ENCODE assay signal across 8 cellular contexts in the genomic region with DNA sequence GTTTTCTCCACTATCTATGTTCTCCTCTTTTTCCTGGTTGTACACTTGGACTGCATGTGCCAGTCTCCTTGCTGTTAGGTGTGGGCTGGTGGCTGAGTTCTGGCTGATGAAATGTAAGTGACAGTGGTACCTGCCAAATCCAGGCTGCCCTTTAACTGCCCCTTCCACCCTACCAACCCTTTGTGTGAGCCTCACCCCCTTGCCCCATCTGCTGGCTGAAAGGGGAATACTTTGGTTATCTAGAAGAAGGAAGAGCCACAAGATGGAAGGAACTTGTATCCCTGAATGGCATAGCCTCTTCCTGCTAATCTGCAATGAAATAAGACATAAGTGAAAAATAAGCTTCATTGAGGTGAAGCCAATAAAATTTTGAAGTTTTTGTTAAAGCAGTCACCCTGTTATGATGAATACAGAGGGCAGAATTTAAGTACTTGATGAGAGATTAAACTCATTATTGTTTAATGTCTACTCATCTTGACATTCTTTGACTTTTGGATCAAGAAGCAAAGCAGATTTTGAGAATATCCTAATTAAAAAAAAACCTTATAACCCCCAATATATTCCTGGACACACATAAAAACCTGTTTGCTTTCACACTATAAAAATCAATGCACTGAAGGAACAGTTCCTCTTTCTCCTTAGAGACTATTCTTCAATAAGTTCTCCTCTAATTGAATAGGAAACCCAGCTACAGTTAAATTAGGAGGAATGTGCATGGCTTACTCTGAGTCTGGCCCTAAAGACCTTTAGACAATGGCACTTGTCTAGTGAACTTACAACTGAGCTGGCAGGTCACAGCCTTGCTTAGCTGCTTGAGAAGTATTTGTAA.
DNase-seq lines count a peak whose midpoint lies in the region; ATAC-seq and TF ChIP-seq lines count a peak whose summit lies in the region.

No MANE protein-coding gene starts in this region.

- H3K4me1 ChIP-seq in body of pancreas = no peaks in the 10 kb centered on the region

- no peak overlapping the region for H3K4me3 ChIP-seq in body of pancreas

- TF ChIP-seq POLR2A in body of pancreas (IDR thresholded peaks at IDR 0.05) = no peak

- no peaks in the 10 kb centered on the region for H3K36me3 Mint-ChIP-seq in memory B cell

- intact Hi-C loops in body of pancreas (cut with DNase I) = no loop called here

- peak overlapping the region; percentile 10 for H3K27ac Mint-ChIP-seq in memory B cell

- peaks cover 1% of the 10 kb centered on the region for H3K9me3 Mint-ChIP-seq in memory B cell

- H3K4me1 Mint-ChIP-seq in memory B cell = peaks cover 44% of the 10 kb centered on the region

- no peak overlapping the region for H3K27ac ChIP-seq in body of pancreas

- H3K27me3 Mint-ChIP-seq in memory B cell = no peaks in the 10 kb centered on the region

- no peaks in the 10 kb centered on the region for H3K9me3 ChIP-seq in body of pancreas

- TF ChIP-seq CTCF in body of pancreas (IDR thresholded peaks at IDR 0.05) = peak in 4 of 7 experiments; percentile 34 to 57 (median 42)

- no peaks in the 10 kb centered on the region for H3K36me3 ChIP-seq in body of pancreas (replicated peaks in 1 of 2; ENCODE audit: insufficient read depth in 1 of 2, low read depth in 2 of 2)

- DNase-seq in NCI-H2196 (lab: John Stamatoyannopoulos, UW; ENCODE audit: unreplicated experiment) (peak; percentile 16), NCI-H2196 treated with DMSO at 0.1 percent for 48 hours (lab: John Stamatoyannopoulos, UW; ENCODE audit: unreplicated experiment) (no peak), HT1080 (ENCODE audit: low read depth) (peak; percentile 38), RPMI8226 (peak; percentile 68), body of pancreas (peak in 2 of 4 donors; percentile 34 to 57), memory B cell (ENCODE audit: low spot score in 2 of 2) (peak; percentile 34 to 41), NCI-H187 (lab: John Stamatoyannopoulos, UW) (no peak)

- ATAC-seq in body of pancreas (peak; percentile 47), memory B cell (ENCODE audit: low read depth) (peak; percentile 28), HG03108 (IDR thresholded peaks at IDR 0.05; ENCODE audit: unreplicated experiment) (no peak)

- no peaks in the 10 kb centered on the region for H3K27me3 ChIP-seq in body of pancreas

- H3K4me3 Mint-ChIP-seq in memory B cell = no peak overlapping the region

Comparison
In these comparisons a context has a peak if more than half of its experiments do, and no peak if none do; other contexts are left out.
1. DNase-seq: peak in NCI-H2196 (single experiment), HT1080 (single experiment), RPMI8226 (single experiment) and memory B cell (2 of 2); none in NCI-H2196 treated with DMSO at 0.1 percent for 48 hours (single experiment) and NCI-H187 (0 of 2).